31 cellular contexts compared by ENCODE assay signal in genomic region chr16:67187175-67187900, GRCh38. TPM values are rescaled to one million over a fixed set of nuclear protein-coding genes. Genes with fewer than 3 reads are reported as not detected.
"Had no signal": no experiment of that assay in that cellular context is flagged by ENCODE, and none has a peak within 500 bp of the region (broad histone marks: within the 10 kb centered on the region; RNA-seq: fewer than 3 reads in every experiment).

No MANE protein-coding gene starts in this region.

- H3K9ac ChIP-seq: parathyroid adenoma had no signal

- H3K4me3 ChIP-seq: adrenal gland, ascending aorta, cardiac muscle cell, colonic mucosa, esophagus squamous epithelium, left ventricle myocardium inferior, mucosa of descending colon, right atrium auricular region, suprapubic skin, tibial artery had no signal

- H2AFZ ChIP-seq: parathyroid adenoma had no signal

- H3K9me3 ChIP-seq: adrenal gland, ascending aorta, colonic mucosa, esophagus squamous epithelium, left ventricle myocardium inferior, mucosa of descending colon, right atrium auricular region, spleen, suprapubic skin, tibial artery had no signal

- H3K36me3 ChIP-seq: adrenal gland, ascending aorta, cardiac muscle cell, colonic mucosa, esophagus squamous epithelium, left ventricle myocardium inferior, right atrium auricular region, suprapubic skin, tibial artery had no signal

- H3K36me3 Mint-ChIP-seq: activated naive CD8-positive, alpha-beta T cell treated with anti-CD3 and anti-CD28 coated beads for 36 hours; brain; naive B cell had no signal

- DNase-seq: activated CD4-positive, alpha-beta T cell treated with anti-CD3 and anti-CD28 coated beads for 48 hours; activated CD4-positive, alpha-beta T cell treated with anti-CD3 and anti-CD28 coated beads, Interleukin-2, amount 50 U/mL, for 48 hours; activated CD8-positive, alpha-beta memory T cell treated with anti-CD3 and anti-CD28 coated beads, Interleukin-2, amount 50 U/mL, for 4 hours; activated effector memory CD4-positive, alpha-beta T cell treated with anti-CD3 and anti-CD28 coated beads, Interleukin-2, amount 50 U/mL, for 16 hours; activated naive CD4-positive, alpha-beta T cell treated with anti-CD3 and anti-CD28 coated beads for 36 hours; activated naive CD8-positive, alpha-beta T cell treated with anti-CD3 and anti-CD28 coated beads for 36 hours; activated T-cell treated with anti-CD3 and anti-CD28 coated beads, Interleukin-2, amount 50 U/mL, for 1 hour; adrenal gland; cerebellar nuclear complex; colonic mucosa; effector CD8-positive, alpha-beta T cell; esophagus squamous epithelium; left ventricle myocardium inferior; mucosa of descending colon; naive B cell; nephron progenitor cell; nucleus accumbens; spleen; stimulated activated naive CD4-positive, alpha-beta T cell; T1000; tibial artery; WERI-Rb-1 had no signal

- H3K27ac Mint-ChIP-seq: activated naive CD4-positive, alpha-beta T cell treated with anti-CD3 and anti-CD28 coated beads for 36 hours; activated naive CD8-positive, alpha-beta T cell treated with anti-CD3 and anti-CD28 coated beads for 36 hours; activated T-helper 1 cell treated with anti-CD3 and anti-CD28 coated beads, Interleukin-12 subunit alpha, Interleukin-12 subunit beta, Interleukin-2, Interleukin-4 antibody, amounts not matched to agents 30 ng/mL and 10 ng/mL and 1 ng/mL, durations not matched to agents 14 hours and 24 hours and 36 hours; naive B cell; nephron progenitor cell had no signal

- H3K9me3 Mint-ChIP-seq: activated naive CD4-positive, alpha-beta T cell treated with anti-CD3 and anti-CD28 coated beads for 36 hours; activated naive CD8-positive, alpha-beta T cell treated with anti-CD3 and anti-CD28 coated beads for 36 hours; activated T-helper 1 cell treated with anti-CD3 and anti-CD28 coated beads, Interleukin-12 subunit alpha, Interleukin-12 subunit beta, Interleukin-2, Interleukin-4 antibody, amounts not matched to agents 30 ng/mL and 10 ng/mL and 1 ng/mL, durations not matched to agents 14 hours and 24 hours and 36 hours; naive B cell had no signal

- H3K27me3 ChIP-seq: adrenal gland, ascending aorta, colonic mucosa, esophagus squamous epithelium, right atrium auricular region, suprapubic skin, tibial artery had no signal

- H3K27ac ChIP-seq: adrenal gland, ascending aorta, cardiac muscle cell, colonic mucosa, epithelial cell of prostate, esophagus squamous epithelium, left ventricle myocardium inferior, parathyroid adenoma, right atrium auricular region, suprapubic skin, tibial artery, WERI-Rb-1 had no signal

- H3K4me3 Mint-ChIP-seq: activated naive CD4-positive, alpha-beta T cell treated with anti-CD3 and anti-CD28 coated beads for 36 hours; activated naive CD8-positive, alpha-beta T cell treated with anti-CD3 and anti-CD28 coated beads for 36 hours; activated T-helper 1 cell treated with anti-CD3 and anti-CD28 coated beads, Interleukin-12 subunit alpha, Interleukin-12 subunit beta, Interleukin-2, Interleukin-4 antibody, amounts not matched to agents 30 ng/mL and 10 ng/mL and 1 ng/mL, durations not matched to agents 14 hours and 24 hours and 36 hours; nephron progenitor cell had no signal

- ATAC-seq: activated CD4-positive, CD25-positive, alpha-beta regulatory T cell treated with anti-CD3 and anti-CD28 coated beads, Interleukin-2, amount 50 U/mL, for 24 hours; mucosa of descending colon had no signal

RNA-seq across cellular contexts. Expression of gene EXOC3L1, which starts 2.6 kb away (rescaled TPM):
- total RNA-seq: activated naive CD4-positive, alpha-beta T cell treated with anti-CD3 and anti-CD28 coated beads for 36 hours had no signal

RNA-seq across cellular contexts. Expression of gene ELMO3, which starts 11.6 kb away (rescaled TPM):
- total RNA-seq: ascending aorta had no signal
